Comparison of ENCODE assay signal across 8 cellular contexts in the genomic region with DNA sequence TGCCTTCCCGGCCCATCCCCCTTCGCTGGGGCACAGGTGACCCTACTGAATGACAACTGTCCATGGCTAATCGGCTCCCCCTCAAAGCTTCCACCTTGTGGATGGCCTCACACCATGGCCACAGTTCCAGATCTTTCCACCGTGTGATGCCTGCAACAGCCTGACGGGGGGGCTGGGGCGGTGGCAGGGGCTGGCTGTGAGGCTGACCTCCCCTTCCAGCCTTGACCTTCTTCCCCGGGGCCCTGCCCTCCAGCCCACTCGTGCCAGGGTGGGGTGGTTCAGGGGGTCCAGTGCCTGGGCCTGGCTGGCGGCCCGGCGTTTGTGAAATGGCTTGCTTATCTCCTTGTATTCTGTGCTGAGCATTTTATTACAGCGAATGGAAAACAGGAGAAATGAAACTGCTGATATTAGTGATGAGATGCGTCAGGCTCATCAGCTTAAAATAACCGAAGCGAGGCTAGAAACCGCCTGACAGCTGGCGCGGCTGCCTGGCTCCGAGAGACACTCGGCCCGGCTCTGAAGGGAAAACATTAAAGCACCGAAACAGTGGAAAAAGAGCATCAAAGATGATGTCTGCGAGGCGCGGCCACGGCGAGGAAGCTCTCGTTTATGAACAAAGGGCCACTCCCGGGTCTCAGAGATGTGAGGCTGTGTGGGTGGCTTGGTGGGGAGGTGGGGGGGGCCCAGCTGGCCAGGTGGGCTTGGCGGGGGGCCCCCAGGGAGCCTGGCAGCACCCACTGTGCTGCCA. TPM values are rescaled to one million over a fixed set of nuclear protein-coding genes. Genes with fewer than 3 reads are reported as not detected.
A peak's percentile ranks its signal among the peaks of the same experiment; 100 is the strongest.
DNase-seq lines count a peak whose midpoint lies in the region; ATAC-seq, FAIRE-seq and TF ChIP-seq lines count a peak whose summit lies in the region.

No MANE protein-coding gene starts in this region.

- H3K36me3 ChIP-seq in OCI-LY3 (replicated peaks; ENCODE audit: low read depth, low read length) = peaks cover 4% of the 10 kb centered on the region
- H3K36me3 ChIP-seq in astrocyte (ENCODE audit: insufficient read depth, low read length) = no peaks in the 10 kb centered on the region
- H3K36me3 ChIP-seq in liver (ENCODE audit: control insufficient read depth in 4 of 4, insufficient read depth in 3 of 4, low read depth in 1 of 4, low read length in 3 of 4) = no peaks in the 10 kb centered on the region

- H2AFZ ChIP-seq in OCI-LY3 (ENCODE audit: low read depth, low read length) (no peak overlapping the region), astrocyte (ENCODE audit: low read depth, low read length) (no peak overlapping the region)

- DNase-seq in AG10803 (ENCODE audit: low read depth) (no peak), astrocyte (ENCODE audit: low read depth) (no peak), NCI-H1417 (lab: John Stamatoyannopoulos, UW) (no peak)
- DNase-seq in stimulated activated CD8-positive, alpha-beta memory T cell treated with anti-CD3 and anti-CD28 coated beads, Interleukin-15, amount 100 ng/mL, for 1 hour (ENCODE audit: low read depth) = peak; percentile 24

- peak overlapping the region; percentile 17 for H3K4me3 ChIP-seq in AG10803 (ENCODE audit: low read length)
- peak overlapping the region; percentile 93 for H3K4me3 ChIP-seq in OCI-LY3 (ENCODE audit: low read length)
- no peak overlapping the region for H3K4me3 ChIP-seq in astrocyte (ENCODE audit: insufficient read depth, low read depth, low read length)
- no peak overlapping the region for H3K4me3 ChIP-seq in liver (ENCODE audit: low read depth in 1 of 3, low read length in 3 of 3)

- no peak for TF ChIP-seq RAD21 in liver (IDR thresholded peaks at IDR 0.05)

- H3K27ac ChIP-seq in OCI-LY3 (ENCODE audit: low read length) = peak overlapping the region; percentile 92
- H3K27ac ChIP-seq in astrocyte (ENCODE audit: low read depth, low read length) = no peak overlapping the region
- peak overlapping the region; percentile 59 to 64 for H3K27ac ChIP-seq in liver (ENCODE audit: low read depth in 1 of 2, low read length in 2 of 2)

- H3K4me2 ChIP-seq in OCI-LY3 (ENCODE audit: low read length) (peak overlapping the region; percentile 96), astrocyte (ENCODE audit: low read length) (peak overlapping the region; percentile 41)

- H3K4me1 ChIP-seq in OCI-LY3 (ENCODE audit: low read length) (peaks cover 41% of the 10 kb centered on the region), astrocyte (ENCODE audit: insufficient read depth, low read length) (peaks cover 2% of the 10 kb centered on the region), liver (ENCODE audit: control insufficient read depth in 4 of 4, insufficient read depth in 4 of 4, low read length in 3 of 4) (peaks cover 0 to 2% (median 0%) of the 10 kb centered on the region in 4 donors)

- no peak overlapping the region for H3K27ac Mint-ChIP-seq in astrocyte (ENCODE audit: unreplicated experiment)

- H3K9ac ChIP-seq in OCI-LY3 (ENCODE audit: low read length) (peak overlapping the region; percentile 88), astrocyte (ENCODE audit: low read length) (no peak overlapping the region), liver (ENCODE audit: low read depth in 1 of 2, low read length in 2 of 2) (no peak overlapping the region)

- no peaks in the 10 kb centered on the region for H3K4me1 Mint-ChIP-seq in astrocyte (ENCODE audit: low read depth, unreplicated experiment)

- FAIRE-seq in astrocyte (lab: Jason Lieb, UNC) = no peak

- ATAC-seq in GM19452 (IDR thresholded peaks at IDR 0.05; ENCODE audit: unreplicated experiment) (peak; percentile 43), HG03045 (IDR thresholded peaks at IDR 0.05; ENCODE audit: unreplicated experiment) (no peak)

- WGBS in liver = 57% methylated on average over 30 of the region's 30 CpGs

- no peaks in the 10 kb centered on the region for H3K9me3 ChIP-seq in OCI-LY3 (ENCODE audit: insufficient read depth, low read length)
- H3K9me3 ChIP-seq in astrocyte (ENCODE audit: insufficient read depth, low read depth, low read length) = peaks cover 4% of the 10 kb centered on the region
- H3K9me3 ChIP-seq in liver (ENCODE audit: control insufficient read depth in 4 of 4, low read length in 3 of 4) = no peaks in the 10 kb centered on the region

- TF ChIP-seq CTCF in AG10803 (conservative IDR thresholded peaks at IDR 0.05; ENCODE audit: low read length) (no peak), OCI-LY3 (IDR thresholded peaks at IDR 0.05; ENCODE audit: low read depth, low read length) (no peak; the same call in 1 of the 2 replicates), astrocyte (IDR thresholded peaks at IDR 0.05; ENCODE audit: insufficient read depth, low read depth, low read length) (no peak), liver (IDR thresholded peaks at IDR 0.05; ENCODE audit: low read depth, low read length, missing input control) (peak; percentile 7)

- H3K36me3 Mint-ChIP-seq in astrocyte (ENCODE audit: low read depth, unreplicated experiment) = no peaks in the 10 kb centered on the region

- no peaks in the 10 kb centered on the region for H3K9me3 Mint-ChIP-seq in astrocyte (ENCODE audit: unreplicated experiment)

- peaks cover 7% of the 10 kb centered on the region for H3K27me3 ChIP-seq in OCI-LY3 (ENCODE audit: low read depth, low read length)
- H3K27me3 ChIP-seq in astrocyte (ENCODE audit: insufficient read depth, low read length) = peaks cover 9% of the 10 kb centered on the region
- H3K27me3 ChIP-seq in liver (ENCODE audit: control insufficient read depth in 4 of 4, insufficient read depth in 4 of 4, low read length in 3 of 4) = no peaks in the 10 kb centered on the region

- H3K79me2 ChIP-seq in OCI-LY3 (ENCODE audit: low read length) (peaks cover 19% of the 10 kb centered on the region), astrocyte (ENCODE audit: insufficient read depth, low read length) (no peaks in the 10 kb centered on the region)

- H3K4me3 Mint-ChIP-seq in astrocyte (ENCODE audit: unreplicated experiment) = no peak overlapping the region

- H3K27me3 Mint-ChIP-seq in astrocyte (ENCODE audit: low read depth, unreplicated experiment) = peaks cover 14% of the 10 kb centered on the region

- 0 out of 2 replicates have a peak, but pooled peaks cover 5% of the 10 kb centered on the region for H4K20me1 ChIP-seq in OCI-LY3 (ENCODE audit: insufficient read depth, low read length)
- H4K20me1 ChIP-seq in astrocyte (ENCODE audit: insufficient read depth, low read length) = peaks cover 6% of the 10 kb centered on the region

TF ChIP-seq in liver, 16 proteins besides CTCF, POLR2A, EP300 and RAD21:
- no peak for TF ChIP-seq TAF1 (conservative IDR thresholded peaks at IDR 0.05)
- no peak for TF ChIP-seq SP1 (IDR thresholded peaks at IDR 0.05)
- TF ChIP-seq YY1 (IDR thresholded peaks at IDR 0.05) = no peak
- TF ChIP-seq FOXA1 (IDR thresholded peaks at IDR 0.05) = no peak
- no peak for TF ChIP-seq EGR1 (IDR thresholded peaks at IDR 0.05; ENCODE audit: low read depth in 2 of 2)
- no peak for TF ChIP-seq GABPA (IDR thresholded peaks at IDR 0.05 in 1 of 2, conservative IDR thresholded peaks at IDR 0.05 in 1 of 2)
- TF ChIP-seq, protein P1, sequence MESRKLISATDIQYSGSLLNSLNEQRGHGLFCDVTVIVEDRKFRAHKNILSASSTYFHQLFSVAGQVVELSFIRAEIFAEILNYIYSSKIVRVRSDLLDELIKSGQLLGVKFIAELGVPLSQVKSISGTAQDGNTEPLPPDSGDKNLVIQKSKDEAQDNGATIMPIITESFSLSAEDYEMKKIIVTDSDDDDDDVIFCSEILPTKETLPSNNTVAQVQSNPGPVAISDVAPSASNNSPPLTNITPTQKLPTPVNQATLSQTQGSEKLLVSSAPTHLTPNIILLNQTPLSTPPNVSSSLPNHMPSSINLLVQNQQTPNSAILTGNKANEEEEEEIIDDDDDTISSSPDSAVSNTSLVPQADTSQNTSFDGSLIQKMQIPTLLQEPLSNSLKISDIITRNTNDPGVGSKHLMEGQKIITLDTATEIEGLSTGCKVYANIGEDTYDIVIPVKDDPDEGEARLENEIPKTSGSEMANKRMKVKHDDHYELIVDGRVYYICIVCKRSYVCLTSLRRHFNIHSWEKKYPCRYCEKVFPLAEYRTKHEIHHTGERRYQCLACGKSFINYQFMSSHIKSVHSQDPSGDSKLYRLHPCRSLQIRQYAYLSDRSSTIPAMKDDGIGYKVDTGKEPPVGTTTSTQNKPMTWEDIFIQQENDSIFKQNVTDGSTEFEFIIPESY (IDR thresholded peaks at IDR 0.05) = no peak
- TF ChIP-seq RXRA (IDR thresholded peaks at IDR 0.05) = no peak
- no peak for TF ChIP-seq HNF4A (conservative IDR thresholded peaks at IDR 0.05)

RNA-seq across cellular contexts. Expression of a gene that starts 0.9 kb away (rescaled TPM):
- not detected in 2 replicates for total RNA-seq in astrocyte
- under 1 TPM; 0.25 to 0.37 TPM for total RNA-seq in liver
- polyA plus RNA-seq in liver = under 1 TPM in 1 of 2 donors, not detected in 1; 0.20 TPM

RNA-seq across cellular contexts. Expression of a gene that starts 9.9 kb away (rescaled TPM):
- total RNA-seq in astrocyte (not detected in 2 replicates), liver (under 1 TPM in 1 of 2 donors, not detected in 1; under 0.01 TPM)
- under 1 TPM in 1 of 2 donors, not detected in 1; 0.03 TPM for polyA plus RNA-seq in liver

RNA-seq across cellular contexts. Expression of a gene that starts 50.6 kb away (rescaled TPM):
- total RNA-seq in astrocyte = 0.09 and 0.22 TPM in 2 replicates
- 10 to 100 TPM in 1 of 2 donors, 1 to 10 TPM in 1; 5.4 to 52.7 TPM for total RNA-seq in liver
- 10 to 100 TPM; 17.5 to 58.4 TPM for polyA plus RNA-seq in liver

Comparison
In these comparisons a context has a peak if more than half of its experiments do, and no peak if none do; other contexts are left out.
1. H3K4me3 ChIP-seq: peak in AG10803 (single experiment) and OCI-LY3 (single experiment); none in astrocyte (single experiment) and liver (0 of 3).